Comparison of ENCODE assay signal across 5 cellular contexts in the genomic region with DNA sequence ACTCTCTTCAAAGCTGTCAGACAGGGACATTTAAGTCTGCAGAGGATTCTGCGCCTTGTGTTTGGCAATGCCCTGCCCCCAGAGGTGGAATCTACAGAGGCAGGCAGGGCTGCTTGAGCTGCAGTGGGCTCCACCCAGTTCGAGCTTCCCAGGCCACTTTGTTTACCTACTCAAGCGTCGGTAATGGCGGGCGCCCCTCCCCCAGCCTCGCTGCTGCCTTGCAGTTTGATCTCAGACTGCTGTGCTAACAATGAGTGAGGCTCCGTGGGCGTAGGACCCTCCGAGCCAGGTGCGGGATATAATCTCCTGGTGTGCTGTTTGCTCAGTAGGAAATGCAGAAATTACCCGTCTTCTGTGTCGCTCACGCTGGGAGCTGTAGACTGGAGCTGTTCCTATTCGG. TPM values are rescaled to one million over a fixed set of nuclear protein-coding genes. Genes with fewer than 3 reads are reported as not detected.
"Had no signal": no experiment of that assay in that cellular context is flagged by ENCODE, and none has a peak within 500 bp of the region (broad histone marks: within the 10 kb centered on the region; RNA-seq: fewer than 3 reads in every experiment).

No MANE protein-coding gene starts in this region.

RNA-seq across cellular contexts. Expression of a gene that starts 40.3 kb away (rescaled TPM):
- total RNA-seq: activated CD4-positive, alpha-beta memory T cell treated with anti-CD3 and anti-CD28 coated beads, Interleukin-2, amount 10 ng/mL, durations not matched to agents 7 days and 5 days; activated CD8-positive, alpha-beta memory T cell treated with anti-CD3 and anti-CD28 coated beads, Interleukin-2, amount 10 ng/mL, durations not matched to agents 7 days and 5 days; activated CD8-positive, alpha-beta T cell treated with anti-CD3 and anti-CD28 coated beads, Interleukin-2, amount 10 ng/mL, durations not matched to agents 7 days and 5 days; ascending aorta; T-helper 2 cell treated with Interferon-gamma antibody and Interleukin-4, amounts not matched to agents 100 ng/mL and 5 ng/mL, for 36 hours had no signal
